8 cellular contexts compared by ENCODE assay signal in genomic region chr6:32191696-32192607, GRCh38. TPM values are rescaled to one million over a fixed set of nuclear protein-coding genes. Genes with fewer than 3 reads are reported as not detected.
DNase-seq lines count a peak whose midpoint lies in the region; ATAC-seq, FAIRE-seq and TF ChIP-seq lines count a peak whose summit lies in the region.

No MANE protein-coding gene starts in this region.

- H3K27me3 ChIP-seq in heart right ventricle (no peaks in the 10 kb centered on the region), K562 (ENCODE audit: control insufficient read depth in 2 of 2, insufficient read depth in 2 of 2, low read length in 2 of 2) (no peaks in the 10 kb centered on the region), mucosa of rectum (ENCODE audit: control insufficient read depth in 2 of 2, insufficient read depth in 2 of 2, low read length in 2 of 2) (no peaks in the 10 kb centered on the region), uterus (no peaks in the 10 kb centered on the region)

- peak overlapping the region; percentile 96 for H3K4me2 ChIP-seq in K562 (ENCODE audit: insufficient read depth, low read length)

- DNase-seq in heart right ventricle (no peak), Right ventricle myocardium inferior (ENCODE audit: missing footprints) (no peak), K562 (ENCODE audit: extremely low read depth in 1 of 4, low spot score in 3 of 4) (no peak), uterus (no peak), medulla oblongata (ENCODE audit: extremely low spot score) (no peak), NOMO-1 treated with DMSO at 0.1 percent for 48 hours (lab: John Stamatoyannopoulos, UW; ENCODE audit: unreplicated experiment) (no peak)
- no peak for DNase-seq in activated CD4-positive, alpha-beta T cell treated with anti-CD3 and anti-CD28 coated beads, Interleukin-2, amount 50 U/mL, for 48 hours

- no peaks in the 10 kb centered on the region for H4K20me1 ChIP-seq in K562 (replicated peaks; ENCODE audit: control insufficient read depth, insufficient read depth, low read length)

- CTCF ChIA-PET in K562 (lab: Yijun Ruan, JAX; ENCODE audit: low intra/inter-chr PET ratio), result no interaction called here

- TF ChIP-seq POLR2A in K562 (conservative IDR thresholded peaks at IDR 0.05), result no peak
- TF ChIP-seq POLR2A in uterus (IDR thresholded peaks at IDR 0.05), result no peak

- no peak for TF ChIP-seq RAD21 in K562 (CRISPR knock-in tag; conservative IDR thresholded peaks at IDR 0.05 in 1 of 2, IDR thresholded peaks at IDR 0.05 in 1 of 2)

- peaks cover 0 to 30% (median 12%) of the 10 kb centered on the region in 9 donors for H3K36me3 ChIP-seq in heart right ventricle
- peaks cover 21% of the 10 kb centered on the region; the same call in 2 of the 3 replicates for H3K36me3 ChIP-seq in K562 (ENCODE audit: control insufficient read depth, insufficient read depth, low read length)
- peaks cover 0 to 8% of the 10 kb centered on the region in 2 donors for H3K36me3 ChIP-seq in mucosa of rectum (ENCODE audit: control insufficient read depth in 2 of 2, insufficient read depth in 2 of 2, low read length in 2 of 2)
- no peaks in the 10 kb centered on the region for H3K36me3 ChIP-seq in uterus

- in situ Hi-C loops in K562 (cut with MboI), result no loop called here

- no peak for FAIRE-seq in K562 (lab: Jason Lieb, UNC)

- POLR2A ChIA-PET in K562 (lab: Yijun Ruan, JAX), result interaction anchor here (0.6 to 1.9 kb wide), 9 partner anchors 9 to 630 kb away, joined by 3 to 7 read pairs (median 3); partner anchors contain the start of genes BAG6 and FKBPL

- H3K9me3 ChIP-seq in heart right ventricle, result no peaks in the 10 kb centered on the region
- H3K9me3 ChIP-seq in K562 (replicated peaks; ENCODE audit: control insufficient read depth, insufficient read depth, low read depth, low read length), result no peaks in the 10 kb centered on the region
- H3K9me3 ChIP-seq in mucosa of rectum (ENCODE audit: control insufficient read depth in 2 of 2, low read length in 2 of 2), result no peaks in the 10 kb centered on the region
- no peaks in the 10 kb centered on the region for H3K9me3 ChIP-seq in uterus

- no TSS peak for BruUV-seq in K562 (replicated peaks; lab: Mats Ljungman, UMichigan)

- peak overlapping the region; percentile 85 to 93 for H3K9ac ChIP-seq in K562 (ENCODE audit: insufficient read depth in 1 of 2, low read depth in 2 of 2, low read length in 2 of 2)
- H3K9ac ChIP-seq in mucosa of rectum (ENCODE audit: low read depth in 1 of 2, low read length in 2 of 2), result peak overlapping the region; percentile 87 to 96

- H3K79me2 ChIP-seq in K562 (ENCODE audit: control insufficient read depth, insufficient read depth, low read length), result peaks cover 64% of the 10 kb centered on the region

- H3K4me3 ChIP-seq in heart right ventricle (peak overlapping the region in 8 of 10 donors; percentile 14 to 82 (median 58)), K562 (peak overlapping the region; percentile 79), mucosa of rectum (ENCODE audit: low read length in 2 of 2) (peak overlapping the region; percentile 86 to 87), uterus (no peak overlapping the region)

- no peak for TF ChIP-seq EP300 in K562 (IDR thresholded peaks at IDR 0.05; ENCODE audit: low read length)

- intact Hi-C loops in heart right ventricle (cut with DNase I), result loop anchor here in 2 of 10 donors (5.0 kb wide), 1 partner anchor 65 kb away; the partner anchor contains the start of gene ATF6B (in 2 of the 2)
- intact Hi-C loops in Right ventricle myocardium inferior (cut with DNase I), result loop anchor here (10.0 kb wide), 1 partner anchor 1013 kb away; the partner anchor contains the start of genes HSD17B8, RING1, RXRB and SLC39A7
- intact Hi-C loops in K562 (cut with micrococcal nuclease), result loop anchor here (10.0 kb wide), 1 partner anchor 287 kb away; the partner anchor contains the start of gene ZBTB12
- intact Hi-C loops in uterus (cut with DNase I; ENCODE audit: low total_unique reads), result no loop called here

- H3K27ac ChIP-seq in heart right ventricle (peak overlapping the region; percentile 50 to 99 (median 98)), K562 (ENCODE audit: extremely low read depth, low read depth, low read length) (peak overlapping the region; percentile 93), mucosa of rectum (ENCODE audit: low read depth in 2 of 2, low read length in 2 of 2) (peak overlapping the region; percentile 91 to 95), uterus (peak overlapping the region; percentile 98 to 100)

- peak overlapping the region; percentile 57; the same call in 1 of the 2 replicates for H2AFZ ChIP-seq in K562 (ENCODE audit: low read depth, low read length)

- H3K9me1 ChIP-seq in K562 (ENCODE audit: control insufficient read depth, insufficient read depth, low read length), result no peaks in the 10 kb centered on the region

- no peak for ATAC-seq in heart right ventricle
- no peak for ATAC-seq in Right ventricle myocardium inferior
- ATAC-seq in K562, result no peak

- TF ChIP-seq CTCF in heart right ventricle (IDR thresholded peaks at IDR 0.05) (no peak), K562 (IDR thresholded peaks at IDR 0.05 in 2 of 3, conservative IDR thresholded peaks at IDR 0.05 in 1 of 3; ENCODE audit: insufficient read depth in 2 of 3, low read depth in 1 of 3, low read length in 3 of 3) (no peak), uterus (IDR thresholded peaks at IDR 0.05) (no peak)

- H3K4me1 ChIP-seq in heart right ventricle (peaks cover 13 to 81% (median 67%) of the 10 kb centered on the region in 9 donors), K562 (replicated peaks in 1 of 2; ENCODE audit: control insufficient read depth in 2 of 2, insufficient read depth in 2 of 2, low read length in 2 of 2) (peaks cover 70 to 77% of the 10 kb centered on the region in 2 experiments), mucosa of rectum (ENCODE audit: control insufficient read depth in 2 of 2, insufficient read depth in 2 of 2, low read length in 2 of 2) (peaks cover 46 to 47% of the 10 kb centered on the region in 2 donors), uterus (peaks cover 0 to 3% of the 10 kb centered on the region in 2 donors)

- 71 to 74% methylated on average over 15 of the region's 15 CpGs for whole genome bisulfite sequencing in heart right ventricle, 2 donors
- WGBS in K562 (ENCODE audit: insufficient coverage, low coverage, missing lambda C conversion rate), result 55% methylated on average over 15 of the region's 15 CpGs

RNA-seq across cellular contexts. Expression of gene GPSM3, which starts 0.5 kb away (rescaled TPM):
- total RNA-seq in heart right ventricle, result 10 to 100 TPM in 1 of 10 donors, 1 to 10 TPM in 9; 2.4 to 28.0 (median 4.4) TPM
- polyA plus RNA-seq in heart right ventricle, result 1 to 10 TPM; 5.8 to 6.2 TPM
- total RNA-seq in Right ventricle myocardium inferior, result 6.3 TPM
- 11.8 and 26.5 TPM in 2 replicates for total RNA-seq in K562 (2011; cell fraction: chromatin; rRNA removed; ENCODE audit: low replicate concordance)
- total RNA-seq in K562 (2011; cell fraction: nucleolus; rRNA removed), result 15.2 and 18.8 TPM in 2 replicates
- 22.7 and 30.8 TPM in 2 replicates for total RNA-seq in K562 (2011; cell fraction: nucleoplasm; rRNA removed)
- total RNA-seq in K562 (2014; rRNA removed), result 40.5 and 45.0 TPM in 2 replicates
- 13.5 and 14.0 TPM in 2 replicates for total RNA-seq in K562 (2014; rRNA removed; fragmentation: Illumina TruSeq; extraction: Trizol)
- total RNA-seq in K562 (2015; rRNA removed; fragmentation: Illumina TruSeq; extraction: Trizol), result 22.3 and 22.4 TPM in 2 replicates
- total RNA-seq in K562 (2021), result 37.3 and 42.6 TPM in 2 replicates
- polyA plus RNA-seq in K562 (2011; rRNA removed), result 24.4 and 51.8 TPM in 2 replicates
- polyA plus RNA-seq in K562 (2011; cell fraction: cytosol; rRNA removed), result 44.6 and 52.4 TPM in 2 replicates
- polyA plus RNA-seq in K562 (2011; cell fraction: nucleus; rRNA removed), result 32.8 and 42.4 TPM in 2 replicates
- polyA plus RNA-seq in K562 (2012), result 34.2 and 146 TPM in 2 replicates
- polyA plus RNA-seq in K562 (2014; fragmentation: Illumina TruSeq; extraction: Trizol), result 39.6 and 46.5 TPM in 2 replicates
- polyA plus RNA-seq in K562 (2014; fragmentation: Nextera tagmentation; extraction: Ambion mirVana), result 1 to 10 TPM; 5.3 to 5.7 TPM
- 32.2 and 35.1 TPM in 2 replicates for polyA plus RNA-seq in K562 (2014; rRNA removed)
- 8.6 and 11.3 TPM in 2 replicates for polyA minus RNA-seq in K562 (2011; rRNA and poly(A)+ RNA removed)
- 17.9 and 19.4 TPM in 2 replicates for polyA minus RNA-seq in K562 (2011; cell fraction: cytosol; rRNA and poly(A)+ RNA removed)
- 4.0 and 7.3 TPM in 2 replicates for polyA minus RNA-seq in K562 (2011; cell fraction: nucleus; rRNA and poly(A)+ RNA removed)
- 1 to 10 TPM in 3 of 4 donors, not detected in 1; 2.3 to 9.7 (median 3.5) TPM for total RNA-seq in uterus

RNA-seq across cellular contexts. Expression of gene PBX2, which starts 1.9 kb away (rescaled TPM):
- total RNA-seq in heart right ventricle (10 to 100 TPM; 32.8 to 50.9 (median 44.1) TPM), Right ventricle myocardium inferior (42.9 TPM), K562 (2014; rRNA removed) (55.6 and 63.8 TPM in 2 replicates), K562 (2014; rRNA removed; fragmentation: Illumina TruSeq; extraction: Trizol) (44.0 and 45.1 TPM in 2 replicates), K562 (2015; rRNA removed; fragmentation: Illumina TruSeq; extraction: Trizol) (60.0 and 62.5 TPM in 2 replicates), K562 (2021) (106 and 126 TPM in 2 replicates), uterus (100 to 1,000 TPM in 1 of 4 donors, 10 to 100 TPM in 3; 35.1 to 150 (median 57.7) TPM)
- polyA plus RNA-seq in heart right ventricle (10 to 100 TPM; 25.6 to 55.4 TPM), K562 (2011; rRNA removed) (123 and 127 TPM in 2 replicates), K562 (2014; fragmentation: Illumina TruSeq; extraction: Trizol) (108 and 119 TPM in 2 replicates), K562 (2014; fragmentation: Nextera tagmentation; extraction: Ambion mirVana) (1 to 10 TPM; 1.9 to 2.8 TPM), K562 (2014; rRNA removed) (117 and 134 TPM in 2 replicates)
- 227 and 442 TPM in 2 replicates for total RNA-seq in K562 (2011; cell fraction: chromatin; rRNA removed; ENCODE audit: low replicate concordance)
- 178 and 203 TPM in 2 replicates for total RNA-seq in K562 (2011; cell fraction: nucleolus; rRNA removed)
- total RNA-seq in K562 (2011; cell fraction: nucleoplasm; rRNA removed), result 185 and 217 TPM in 2 replicates
- 105 and 142 TPM in 2 replicates for polyA plus RNA-seq in K562 (2011; cell fraction: cytosol; rRNA removed)
- 340 and 411 TPM in 2 replicates for polyA plus RNA-seq in K562 (2011; cell fraction: nucleus; rRNA removed)
- 110 and 127 TPM in 2 replicates for polyA plus RNA-seq in K562 (2012)
- 55.9 and 77.0 TPM in 2 replicates for polyA minus RNA-seq in K562 (2011; rRNA and poly(A)+ RNA removed)
- polyA minus RNA-seq in K562 (2011; cell fraction: cytosol; rRNA and poly(A)+ RNA removed), result 46.1 and 60.9 TPM in 2 replicates
- polyA minus RNA-seq in K562 (2011; cell fraction: nucleus; rRNA and poly(A)+ RNA removed), result 68.7 and 70.2 TPM in 2 replicates

RNA-seq across cellular contexts. Expression of gene AGER, which starts 7.9 kb away (rescaled TPM):
- total RNA-seq in heart right ventricle (1 to 10 TPM in 9 of 10 donors, under 1 TPM in 1; 0.75 to 5.1 (median 2.9) TPM), Right ventricle myocardium inferior (2.0 TPM), K562 (2014; rRNA removed) (5.3 and 6.2 TPM in 2 replicates), K562 (2014; rRNA removed; fragmentation: Illumina TruSeq; extraction: Trizol) (2.0 and 2.2 TPM in 2 replicates), K562 (2015; rRNA removed; fragmentation: Illumina TruSeq; extraction: Trizol) (3.0 and 3.6 TPM in 2 replicates), K562 (2021) (7.8 and 11.5 TPM in 2 replicates), uterus (10 to 100 TPM in 1 of 4 donors, 1 to 10 TPM in 1, under 1 TPM in 1, not detected in 1; 0.59 to 12.4 (median 2.5) TPM)
- polyA plus RNA-seq in heart right ventricle (1 to 10 TPM; 3.1 to 5.5 TPM), K562 (2011; rRNA removed) (4.1 and 7.9 TPM in 2 replicates), K562 (2014; fragmentation: Illumina TruSeq; extraction: Trizol) (5.8 and 8.2 TPM in 2 replicates), K562 (2014; fragmentation: Nextera tagmentation; extraction: Ambion mirVana) (1 to 10 TPM; 1.2 to 1.8 TPM), K562 (2014; rRNA removed) (10.9 and 11.1 TPM in 2 replicates)
- total RNA-seq in K562 (2011; cell fraction: chromatin; rRNA removed; ENCODE audit: low replicate concordance), result 28.3 and 66.0 TPM in 2 replicates
- 35.5 and 36.5 TPM in 2 replicates for total RNA-seq in K562 (2011; cell fraction: nucleolus; rRNA removed)
- total RNA-seq in K562 (2011; cell fraction: nucleoplasm; rRNA removed), result 27.8 and 29.8 TPM in 2 replicates
- polyA plus RNA-seq in K562 (2011; cell fraction: cytosol; rRNA removed), result 2.4 and 3.1 TPM in 2 replicates
- polyA plus RNA-seq in K562 (2011; cell fraction: nucleus; rRNA removed), result 75.1 and 86.2 TPM in 2 replicates
- polyA plus RNA-seq in K562 (2012), result 11.6 and 18.0 TPM in 2 replicates
- polyA minus RNA-seq in K562 (2011; rRNA and poly(A)+ RNA removed), result 0.78 and 0.81 TPM in 2 replicates
- polyA minus RNA-seq in K562 (2011; cell fraction: cytosol; rRNA and poly(A)+ RNA removed), result not detected in 2 replicates
- polyA minus RNA-seq in K562 (2011; cell fraction: nucleus; rRNA and poly(A)+ RNA removed), result 5.3 and 7.3 TPM in 2 replicates

RNA-seq across cellular contexts. Expression of gene RNF5, which starts 13.7 kb away (rescaled TPM):
- total RNA-seq in heart right ventricle, result 100 to 1,000 TPM in 1 of 10 donors, 10 to 100 TPM in 9; 75.5 to 122 (median 82.7) TPM
- 100 to 1,000 TPM in 1 of 2 donors, 10 to 100 TPM in 1; 53.0 to 132 TPM for polyA plus RNA-seq in heart right ventricle
- total RNA-seq in Right ventricle myocardium inferior, result 97.5 TPM
- total RNA-seq in K562 (2011; cell fraction: chromatin; rRNA removed; ENCODE audit: low replicate concordance), result 19.1 and 20.3 TPM in 2 replicates
- 21.5 and 22.6 TPM in 2 replicates for total RNA-seq in K562 (2011; cell fraction: nucleolus; rRNA removed)
- total RNA-seq in K562 (2011; cell fraction: nucleoplasm; rRNA removed), result 36.4 and 49.9 TPM in 2 replicates
- total RNA-seq in K562 (2014; rRNA removed), result 129 and 156 TPM in 2 replicates
- 123 and 128 TPM in 2 replicates for total RNA-seq in K562 (2014; rRNA removed; fragmentation: Illumina TruSeq; extraction: Trizol)
- 99.1 and 110 TPM in 2 replicates for total RNA-seq in K562 (2015; rRNA removed; fragmentation: Illumina TruSeq; extraction: Trizol)
- total RNA-seq in K562 (2021), result 149 and 154 TPM in 2 replicates
- polyA plus RNA-seq in K562 (2011; rRNA removed), result 161 and 163 TPM in 2 replicates
- polyA plus RNA-seq in K562 (2011; cell fraction: cytosol; rRNA removed), result 240 and 251 TPM in 2 replicates
- 54.9 and 71.1 TPM in 2 replicates for polyA plus RNA-seq in K562 (2011; cell fraction: nucleus; rRNA removed)
- polyA plus RNA-seq in K562 (2012), result 213 and 399 TPM in 2 replicates
- polyA plus RNA-seq in K562 (2014; fragmentation: Illumina TruSeq; extraction: Trizol), result 227 and 245 TPM in 2 replicates
- polyA plus RNA-seq in K562 (2014; fragmentation: Nextera tagmentation; extraction: Ambion mirVana), result 10 to 100 TPM; 62.2 to 95.5 TPM
- polyA plus RNA-seq in K562 (2014; rRNA removed), result 207 and 223 TPM in 2 replicates
- 48.7 TPM in 2 replicates for polyA minus RNA-seq in K562 (2011; rRNA and poly(A)+ RNA removed)
- 29.3 and 40.5 TPM in 2 replicates for polyA minus RNA-seq in K562 (2011; cell fraction: cytosol; rRNA and poly(A)+ RNA removed)
- polyA minus RNA-seq in K562 (2011; cell fraction: nucleus; rRNA and poly(A)+ RNA removed), result 9.3 and 18.2 TPM in 2 replicates
- 10 to 100 TPM; 45.6 to 84.7 (median 56.3) TPM for total RNA-seq in uterus

RNA-seq across cellular contexts. Expression of gene AGPAT1, which starts 16.1 kb away (rescaled TPM):
- total RNA-seq in heart right ventricle, result 10 to 100 TPM; 39.0 to 63.1 (median 47.4) TPM
- 10 to 100 TPM; 50.8 to 56.3 TPM for polyA plus RNA-seq in heart right ventricle
- 48.2 TPM for total RNA-seq in Right ventricle myocardium inferior
- total RNA-seq in K562 (2011; cell fraction: chromatin; rRNA removed; ENCODE audit: low replicate concordance), result 57.1 and 153 TPM in 2 replicates
- 190 and 234 TPM in 2 replicates for total RNA-seq in K562 (2011; cell fraction: nucleolus; rRNA removed)
- total RNA-seq in K562 (2011; cell fraction: nucleoplasm; rRNA removed), result 210 and 316 TPM in 2 replicates
- 69.4 and 115 TPM in 2 replicates for total RNA-seq in K562 (2014; rRNA removed)
- total RNA-seq in K562 (2014; rRNA removed; fragmentation: Illumina TruSeq; extraction: Trizol), result 45.4 and 51.9 TPM in 2 replicates
- total RNA-seq in K562 (2015; rRNA removed; fragmentation: Illumina TruSeq; extraction: Trizol), result 53.2 and 54.1 TPM in 2 replicates
- 107 and 109 TPM in 2 replicates for total RNA-seq in K562 (2021)
- 78.7 and 138 TPM in 2 replicates for polyA plus RNA-seq in K562 (2011; rRNA removed)
- 220 and 272 TPM in 2 replicates for polyA plus RNA-seq in K562 (2011; cell fraction: cytosol; rRNA removed)
- polyA plus RNA-seq in K562 (2011; cell fraction: nucleus; rRNA removed), result 108 and 142 TPM in 2 replicates
- 133 and 141 TPM in 2 replicates for polyA plus RNA-seq in K562 (2012)
- 165 and 176 TPM in 2 replicates for polyA plus RNA-seq in K562 (2014; fragmentation: Illumina TruSeq; extraction: Trizol)
- polyA plus RNA-seq in K562 (2014; fragmentation: Nextera tagmentation; extraction: Ambion mirVana), result 10 to 100 TPM; 37.9 to 43.6 TPM
- 78.2 and 78.4 TPM in 2 replicates for polyA plus RNA-seq in K562 (2014; rRNA removed)
- 92.5 and 120 TPM in 2 replicates for polyA minus RNA-seq in K562 (2011; rRNA and poly(A)+ RNA removed)
- polyA minus RNA-seq in K562 (2011; cell fraction: cytosol; rRNA and poly(A)+ RNA removed), result 98.4 and 124 TPM in 2 replicates
- polyA minus RNA-seq in K562 (2011; cell fraction: nucleus; rRNA and poly(A)+ RNA removed), result 25.2 and 30.5 TPM in 2 replicates
- total RNA-seq in uterus, result 10 to 100 TPM; 14.2 to 71.2 (median 37.7) TPM

Comparison
In these comparisons a context has a peak if more than half of its experiments do, and no peak if none do; other contexts are left out.
1. H3K4me3 ChIP-seq: peak in heart right ventricle (8 of 10), K562 (single experiment) and mucosa of rectum (2 of 2); none in uterus (0 of 2).
2. Peak in every context shown above with its lines, with median percentiles within 50 percentile points of each other: H3K27ac ChIP-seq.